In the genomic region with DNA sequence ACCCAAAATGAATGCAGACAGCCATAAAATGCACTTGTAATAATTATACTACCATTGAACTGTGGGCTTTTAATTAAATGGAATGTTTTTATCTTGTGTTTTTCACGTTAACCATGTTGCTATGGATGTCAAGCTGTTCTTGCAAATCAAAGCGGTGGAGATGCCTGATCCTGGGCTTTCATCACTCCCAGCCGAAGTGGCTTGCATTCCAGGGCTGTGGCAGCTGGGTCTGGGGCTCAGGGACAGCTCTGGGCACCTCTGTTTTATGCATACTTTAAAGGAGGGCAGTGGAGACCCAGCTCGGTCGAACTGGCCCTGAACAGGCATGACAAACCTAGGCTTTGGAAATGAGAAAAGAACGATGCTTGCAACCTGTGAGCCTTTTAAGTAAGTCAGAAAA, we compare ENCODE assay signal across 18 cellular contexts.
"Had no signal": no experiment of that assay in that cellular context is flagged by ENCODE, and none has a peak within 500 bp of the region (broad histone marks: within the 10 kb centered on the region; RNA-seq: fewer than 3 reads in every experiment).

No MANE protein-coding gene starts in this region.

- H3K4me3 ChIP-seq: coronary artery, esophagus squamous epithelium, lung had no signal

- H3K27ac Mint-ChIP-seq: activated CD4-positive, alpha-beta T cell treated with anti-CD3 and anti-CD28 coated beads, Interleukin-2, amount 10 ng/mL, durations not matched to agents 7 days and 5 days; activated naive CD8-positive, alpha-beta T cell; immature natural killer cell; stimulated activated effector memory CD8-positive, alpha-beta T cell treated with anti-CD3 and anti-CD28 coated beads, Interleukin-12 subunit alpha, Interleukin-12 subunit beta, amount 100 ng/mL, for 72 hours had no signal

- H3K27me3 ChIP-seq: brain microvascular endothelial cell, esophagus squamous epithelium, neutrophil had no signal

- DNase-seq: activated CD4-positive, alpha-beta T cell treated with anti-CD3 and anti-CD28 coated beads, Interleukin-2, amount 10 ng/mL, durations not matched to agents 7 days and 5 days; activated CD8-positive, alpha-beta memory T cell treated with anti-CD3 and anti-CD28 coated beads for 24 hours; activated gamma-delta T cell treated with Interleukin-2 at 50 U/mL for 16 hours; amniotic stem cell; brain microvascular endothelial cell; esophagus squamous epithelium; hippocampal formation; immature natural killer cell; left cardiac atrium; naive B cell had no signal

- H3K4me1 Mint-ChIP-seq: activated CD4-positive, alpha-beta T cell treated with anti-CD3 and anti-CD28 coated beads, Interleukin-2, amount 10 ng/mL, durations not matched to agents 7 days and 5 days; central memory CD8-positive, alpha-beta T cell; immature natural killer cell; naive B cell; stimulated activated effector memory CD8-positive, alpha-beta T cell treated with anti-CD3 and anti-CD28 coated beads, Interleukin-12 subunit alpha, Interleukin-12 subunit beta, amount 100 ng/mL, for 72 hours had no signal

- ATAC-seq: left cardiac atrium; stimulated activated effector memory CD8-positive, alpha-beta T cell treated with anti-CD3 and anti-CD28 coated beads, Interleukin-12 subunit alpha, Interleukin-12 subunit beta, amount 100 ng/mL, for 72 hours had no signal

- H3K9me3 ChIP-seq: esophagus squamous epithelium, neutrophil had no signal

- H3K27ac ChIP-seq: brain microvascular endothelial cell, coronary artery, esophagus squamous epithelium, neutrophil had no signal

- H3K36me3 Mint-ChIP-seq: activated naive CD8-positive, alpha-beta T cell; immature natural killer cell; naive B cell; stimulated activated effector memory CD8-positive, alpha-beta T cell treated with anti-CD3 and anti-CD28 coated beads, Interleukin-12 subunit alpha, Interleukin-12 subunit beta, amount 100 ng/mL, for 72 hours had no signal

- H3K27me3 Mint-ChIP-seq: naive B cell had no signal

- H3K36me3 ChIP-seq: brain microvascular endothelial cell, esophagus squamous epithelium, neutrophil had no signal

- H3K4me3 Mint-ChIP-seq: activated CD4-positive, alpha-beta T cell treated with anti-CD3 and anti-CD28 coated beads, Interleukin-2, amount 10 ng/mL, durations not matched to agents 7 days and 5 days; activated naive CD8-positive, alpha-beta T cell; central memory CD8-positive, alpha-beta T cell; immature natural killer cell; naive B cell; stimulated activated effector memory CD8-positive, alpha-beta T cell treated with anti-CD3 and anti-CD28 coated beads, Interleukin-12 subunit alpha, Interleukin-12 subunit beta, amount 100 ng/mL, for 72 hours had no signal

- FAIRE-seq: TTC549, urothelium cell line had no signal

- H3K4me1 ChIP-seq: esophagus squamous epithelium had no signal

- H3K9me3 Mint-ChIP-seq: activated CD4-positive, alpha-beta T cell treated with anti-CD3 and anti-CD28 coated beads, Interleukin-2, amount 10 ng/mL, durations not matched to agents 7 days and 5 days; central memory CD8-positive, alpha-beta T cell; immature natural killer cell; stimulated activated effector memory CD8-positive, alpha-beta T cell treated with anti-CD3 and anti-CD28 coated beads, Interleukin-12 subunit alpha, Interleukin-12 subunit beta, amount 100 ng/mL, for 72 hours had no signal
